In genomic region chr1:25476186-25477097, GRCh38 we compare ENCODE assay signal across 1 cellular context.
A peak's percentile ranks its signal among the peaks of the same experiment; 100 is the strongest.
TF ChIP-seq lines count a peak whose summit lies in the region.

No MANE protein-coding gene starts in this region.

TF ChIP-seq in K562, 482 proteins besides CTCF, POLR2A, EP300 and RAD21 (continued from another document and continues in another):
- TF ChIP-seq, protein P1, sequence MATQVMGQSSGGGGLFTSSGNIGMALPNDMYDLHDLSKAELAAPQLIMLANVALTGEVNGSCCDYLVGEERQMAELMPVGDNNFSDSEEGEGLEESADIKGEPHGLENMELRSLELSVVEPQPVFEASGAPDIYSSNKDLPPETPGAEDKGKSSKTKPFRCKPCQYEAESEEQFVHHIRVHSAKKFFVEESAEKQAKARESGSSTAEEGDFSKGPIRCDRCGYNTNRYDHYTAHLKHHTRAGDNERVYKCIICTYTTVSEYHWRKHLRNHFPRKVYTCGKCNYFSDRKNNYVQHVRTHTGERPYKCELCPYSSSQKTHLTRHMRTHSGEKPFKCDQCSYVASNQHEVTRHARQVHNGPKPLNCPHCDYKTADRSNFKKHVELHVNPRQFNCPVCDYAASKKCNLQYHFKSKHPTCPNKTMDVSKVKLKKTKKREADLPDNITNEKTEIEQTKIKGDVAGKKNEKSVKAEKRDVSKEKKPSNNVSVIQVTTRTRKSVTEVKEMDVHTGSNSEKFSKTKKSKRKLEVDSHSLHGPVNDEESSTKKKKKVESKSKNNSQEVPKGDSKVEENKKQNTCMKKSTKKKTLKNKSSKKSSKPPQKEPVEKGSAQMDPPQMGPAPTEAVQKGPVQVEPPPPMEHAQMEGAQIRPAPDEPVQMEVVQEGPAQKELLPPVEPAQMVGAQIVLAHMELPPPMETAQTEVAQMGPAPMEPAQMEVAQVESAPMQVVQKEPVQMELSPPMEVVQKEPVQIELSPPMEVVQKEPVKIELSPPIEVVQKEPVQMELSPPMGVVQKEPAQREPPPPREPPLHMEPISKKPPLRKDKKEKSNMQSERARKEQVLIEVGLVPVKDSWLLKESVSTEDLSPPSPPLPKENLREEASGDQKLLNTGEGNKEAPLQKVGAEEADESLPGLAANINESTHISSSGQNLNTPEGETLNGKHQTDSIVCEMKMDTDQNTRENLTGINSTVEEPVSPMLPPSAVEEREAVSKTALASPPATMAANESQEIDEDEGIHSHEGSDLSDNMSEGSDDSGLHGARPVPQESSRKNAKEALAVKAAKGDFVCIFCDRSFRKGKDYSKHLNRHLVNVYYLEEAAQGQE (CRISPR knock-in tag; IDR thresholded peaks at IDR 0.05; ENCODE audit: low read depth), result no peak
- TF ChIP-seq MEIS2 (IDR thresholded peaks at IDR 0.05; ENCODE audit: partially characterized antibody), result peak; percentile 98
- TF ChIP-seq NFE2 (IDR thresholded peaks at IDR 0.05; ENCODE audit: low read depth), result no peak
- no peak for TF ChIP-seq ZKSCAN8 (CRISPR knock-in tag; IDR thresholded peaks at IDR 0.05)
- TF ChIP-seq MAFF (IDR thresholded peaks at IDR 0.05; ENCODE audit: low read length), result no peak
- TF ChIP-seq STAT5B (CRISPR knock-in tag; IDR thresholded peaks at IDR 0.05), result no peak
- TF ChIP-seq ZNF23 (CRISPR knock-in tag; IDR thresholded peaks at IDR 0.05), result no peak
- TF ChIP-seq ZNF778 (CRISPR knock-in tag; IDR thresholded peaks at IDR 0.05), result no peak
- no peak for TF ChIP-seq ZNF395 (CRISPR knock-in tag; IDR thresholded peaks at IDR 0.05)
- TF ChIP-seq, protein P2, sequence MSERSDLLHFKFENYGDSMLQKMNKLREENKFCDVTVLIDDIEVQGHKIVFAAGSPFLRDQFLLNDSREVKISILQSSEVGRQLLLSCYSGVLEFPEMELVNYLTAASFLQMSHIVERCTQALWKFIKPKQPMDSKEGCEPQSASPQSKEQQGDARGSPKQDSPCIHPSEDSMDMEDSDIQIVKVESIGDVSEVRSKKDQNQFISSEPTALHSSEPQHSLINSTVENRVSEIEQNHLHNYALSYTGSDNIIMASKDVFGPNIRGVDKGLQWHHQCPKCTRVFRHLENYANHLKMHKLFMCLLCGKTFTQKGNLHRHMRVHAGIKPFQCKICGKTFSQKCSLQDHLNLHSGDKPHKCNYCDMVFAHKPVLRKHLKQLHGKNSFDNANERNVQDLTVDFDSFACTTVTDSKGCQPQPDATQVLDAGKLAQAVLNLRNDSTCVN (CRISPR knock-in tag; IDR thresholded peaks at IDR 0.05), result no peak
- TF ChIP-seq ARID2 (IDR thresholded peaks at IDR 0.05), result no peak
- no peak for TF ChIP-seq SMARCA4 (IDR thresholded peaks at IDR 0.05)
- no peak for TF ChIP-seq ZFPM2 (CRISPR knock-in tag; IDR thresholded peaks at IDR 0.05)
- no peak for TF ChIP-seq BCL6 (CRISPR knock-in tag; IDR thresholded peaks at IDR 0.05)
- TF ChIP-seq TAF1 (IDR thresholded peaks at IDR 0.05; ENCODE audit: control insufficient read depth, extremely low read depth, insufficient read depth, low read length, severe bottlenecking), result no peak
- TF ChIP-seq FOXA1 (IDR thresholded peaks at IDR 0.05; ENCODE audit: borderline replicate concordance), result no peak
- TF ChIP-seq POLR3G (IDR thresholded peaks at IDR 0.05; ENCODE audit: extremely low read depth, insufficient read length, insufficient replicate concordance), result no peak
- TF ChIP-seq KLF16 (IDR thresholded peaks at IDR 0.05), result no peak
- no peak for TF ChIP-seq MAFK (IDR thresholded peaks at IDR 0.05; ENCODE audit: low read length)
- no peak for TF ChIP-seq ZNF311 (CRISPR knock-in tag; IDR thresholded peaks at IDR 0.05)
- no peak for TF ChIP-seq HDAC3 (IDR thresholded peaks at IDR 0.05; ENCODE audit: borderline replicate concordance, partially characterized antibody)
- no peak for TF ChIP-seq FOXP4 (CRISPR knock-in tag; IDR thresholded peaks at IDR 0.05; ENCODE audit: borderline replicate concordance)
- TF ChIP-seq, protein P3, sequence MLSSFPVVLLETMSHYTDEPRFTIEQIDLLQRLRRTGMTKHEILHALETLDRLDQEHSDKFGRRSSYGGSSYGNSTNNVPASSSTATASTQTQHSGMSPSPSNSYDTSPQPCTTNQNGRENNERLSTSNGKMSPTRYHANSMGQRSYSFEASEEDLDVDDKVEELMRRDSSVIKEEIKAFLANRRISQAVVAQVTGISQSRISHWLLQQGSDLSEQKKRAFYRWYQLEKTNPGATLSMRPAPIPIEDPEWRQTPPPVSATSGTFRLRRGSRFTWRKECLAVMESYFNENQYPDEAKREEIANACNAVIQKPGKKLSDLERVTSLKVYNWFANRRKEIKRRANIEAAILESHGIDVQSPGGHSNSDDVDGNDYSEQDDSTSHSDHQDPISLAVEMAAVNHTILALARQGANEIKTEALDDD (IDR thresholded peaks at IDR 0.05), result peak; percentile 58
- TF ChIP-seq HDAC2 (IDR thresholded peaks at IDR 0.05), result peak; percentile 54; the same call in 1 of the 2 replicates
- no peak for TF ChIP-seq WHSC1 (IDR thresholded peaks at IDR 0.05; ENCODE audit: low read length)
- TF ChIP-seq KAT8 (IDR thresholded peaks at IDR 0.05; ENCODE audit: low read depth), result no peak
- TF ChIP-seq, protein P4, sequence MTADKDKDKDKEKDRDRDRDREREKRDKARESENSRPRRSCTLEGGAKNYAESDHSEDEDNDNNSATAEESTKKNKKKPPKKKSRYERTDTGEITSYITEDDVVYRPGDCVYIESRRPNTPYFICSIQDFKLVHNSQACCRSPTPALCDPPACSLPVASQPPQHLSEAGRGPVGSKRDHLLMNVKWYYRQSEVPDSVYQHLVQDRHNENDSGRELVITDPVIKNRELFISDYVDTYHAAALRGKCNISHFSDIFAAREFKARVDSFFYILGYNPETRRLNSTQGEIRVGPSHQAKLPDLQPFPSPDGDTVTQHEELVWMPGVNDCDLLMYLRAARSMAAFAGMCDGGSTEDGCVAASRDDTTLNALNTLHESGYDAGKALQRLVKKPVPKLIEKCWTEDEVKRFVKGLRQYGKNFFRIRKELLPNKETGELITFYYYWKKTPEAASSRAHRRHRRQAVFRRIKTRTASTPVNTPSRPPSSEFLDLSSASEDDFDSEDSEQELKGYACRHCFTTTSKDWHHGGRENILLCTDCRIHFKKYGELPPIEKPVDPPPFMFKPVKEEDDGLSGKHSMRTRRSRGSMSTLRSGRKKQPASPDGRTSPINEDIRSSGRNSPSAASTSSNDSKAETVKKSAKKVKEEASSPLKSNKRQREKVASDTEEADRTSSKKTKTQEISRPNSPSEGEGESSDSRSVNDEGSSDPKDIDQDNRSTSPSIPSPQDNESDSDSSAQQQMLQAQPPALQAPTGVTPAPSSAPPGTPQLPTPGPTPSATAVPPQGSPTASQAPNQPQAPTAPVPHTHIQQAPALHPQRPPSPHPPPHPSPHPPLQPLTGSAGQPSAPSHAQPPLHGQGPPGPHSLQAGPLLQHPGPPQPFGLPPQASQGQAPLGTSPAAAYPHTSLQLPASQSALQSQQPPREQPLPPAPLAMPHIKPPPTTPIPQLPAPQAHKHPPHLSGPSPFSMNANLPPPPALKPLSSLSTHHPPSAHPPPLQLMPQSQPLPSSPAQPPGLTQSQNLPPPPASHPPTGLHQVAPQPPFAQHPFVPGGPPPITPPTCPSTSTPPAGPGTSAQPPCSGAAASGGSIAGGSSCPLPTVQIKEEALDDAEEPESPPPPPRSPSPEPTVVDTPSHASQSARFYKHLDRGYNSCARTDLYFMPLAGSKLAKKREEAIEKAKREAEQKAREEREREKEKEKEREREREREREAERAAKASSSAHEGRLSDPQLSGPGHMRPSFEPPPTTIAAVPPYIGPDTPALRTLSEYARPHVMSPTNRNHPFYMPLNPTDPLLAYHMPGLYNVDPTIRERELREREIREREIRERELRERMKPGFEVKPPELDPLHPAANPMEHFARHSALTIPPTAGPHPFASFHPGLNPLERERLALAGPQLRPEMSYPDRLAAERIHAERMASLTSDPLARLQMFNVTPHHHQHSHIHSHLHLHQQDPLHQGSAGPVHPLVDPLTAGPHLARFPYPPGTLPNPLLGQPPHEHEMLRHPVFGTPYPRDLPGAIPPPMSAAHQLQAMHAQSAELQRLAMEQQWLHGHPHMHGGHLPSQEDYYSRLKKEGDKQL (CRISPR knock-in tag; IDR thresholded peaks at IDR 0.05; ENCODE audit: borderline replicate concordance), result no peak
- TF ChIP-seq, protein P5, sequence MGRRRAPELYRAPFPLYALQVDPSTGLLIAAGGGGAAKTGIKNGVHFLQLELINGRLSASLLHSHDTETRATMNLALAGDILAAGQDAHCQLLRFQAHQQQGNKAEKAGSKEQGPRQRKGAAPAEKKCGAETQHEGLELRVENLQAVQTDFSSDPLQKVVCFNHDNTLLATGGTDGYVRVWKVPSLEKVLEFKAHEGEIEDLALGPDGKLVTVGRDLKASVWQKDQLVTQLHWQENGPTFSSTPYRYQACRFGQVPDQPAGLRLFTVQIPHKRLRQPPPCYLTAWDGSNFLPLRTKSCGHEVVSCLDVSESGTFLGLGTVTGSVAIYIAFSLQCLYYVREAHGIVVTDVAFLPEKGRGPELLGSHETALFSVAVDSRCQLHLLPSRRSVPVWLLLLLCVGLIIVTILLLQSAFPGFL (CRISPR knock-in tag; IDR thresholded peaks at IDR 0.05), result no peak
- TF ChIP-seq MXD1 (CRISPR knock-in tag; IDR thresholded peaks at IDR 0.05; ENCODE audit: borderline replicate concordance, poor library complexity, severe bottlenecking), result no peak
- TF ChIP-seq TEAD4 (IDR thresholded peaks at IDR 0.05; ENCODE audit: low read length), result peak; percentile 42; the same call in 1 of the 2 replicates
- no peak for TF ChIP-seq TEAD4 (CRISPR knock-in tag; IDR thresholded peaks at IDR 0.05; ENCODE audit: borderline replicate concordance)
- no peak for TF ChIP-seq CSDE1 (IDR thresholded peaks at IDR 0.05)
- TF ChIP-seq SRSF3 (IDR thresholded peaks at IDR 0.05; ENCODE audit: insufficient read depth, low read length), result no peak
- TF ChIP-seq, protein P6, sequence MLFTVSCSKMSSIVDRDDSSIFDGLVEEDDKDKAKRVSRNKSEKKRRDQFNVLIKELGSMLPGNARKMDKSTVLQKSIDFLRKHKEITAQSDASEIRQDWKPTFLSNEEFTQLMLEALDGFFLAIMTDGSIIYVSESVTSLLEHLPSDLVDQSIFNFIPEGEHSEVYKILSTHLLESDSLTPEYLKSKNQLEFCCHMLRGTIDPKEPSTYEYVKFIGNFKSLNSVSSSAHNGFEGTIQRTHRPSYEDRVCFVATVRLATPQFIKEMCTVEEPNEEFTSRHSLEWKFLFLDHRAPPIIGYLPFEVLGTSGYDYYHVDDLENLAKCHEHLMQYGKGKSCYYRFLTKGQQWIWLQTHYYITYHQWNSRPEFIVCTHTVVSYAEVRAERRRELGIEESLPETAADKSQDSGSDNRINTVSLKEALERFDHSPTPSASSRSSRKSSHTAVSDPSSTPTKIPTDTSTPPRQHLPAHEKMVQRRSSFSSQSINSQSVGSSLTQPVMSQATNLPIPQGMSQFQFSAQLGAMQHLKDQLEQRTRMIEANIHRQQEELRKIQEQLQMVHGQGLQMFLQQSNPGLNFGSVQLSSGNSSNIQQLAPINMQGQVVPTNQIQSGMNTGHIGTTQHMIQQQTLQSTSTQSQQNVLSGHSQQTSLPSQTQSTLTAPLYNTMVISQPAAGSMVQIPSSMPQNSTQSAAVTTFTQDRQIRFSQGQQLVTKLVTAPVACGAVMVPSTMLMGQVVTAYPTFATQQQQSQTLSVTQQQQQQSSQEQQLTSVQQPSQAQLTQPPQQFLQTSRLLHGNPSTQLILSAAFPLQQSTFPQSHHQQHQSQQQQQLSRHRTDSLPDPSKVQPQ (CRISPR knock-in tag; IDR thresholded peaks at IDR 0.05; ENCODE audit: borderline replicate concordance), result no peak
- TF ChIP-seq ARID3B (CRISPR knock-in tag; IDR thresholded peaks at IDR 0.05; ENCODE audit: borderline replicate concordance), result no peak
- no peak for TF ChIP-seq ZFP30 (CRISPR knock-in tag; IDR thresholded peaks at IDR 0.05; ENCODE audit: borderline replicate concordance)
- TF ChIP-seq ZFX (CRISPR knock-in tag; IDR thresholded peaks at IDR 0.05), result no peak
- no peak for TF ChIP-seq NFXL1 (CRISPR knock-in tag; IDR thresholded peaks at IDR 0.05)
- TF ChIP-seq DACH1 (IDR thresholded peaks at IDR 0.05; ENCODE audit: partially characterized antibody), result peak; percentile 31
- TF ChIP-seq ZNF583 (CRISPR knock-in tag; IDR thresholded peaks at IDR 0.05), result no peak
- no peak for TF ChIP-seq RBBP5 (IDR thresholded peaks at IDR 0.05; ENCODE audit: borderline replicate concordance, insufficient read depth, low read length, poor library complexity, severe bottlenecking)
